Comparison of ENCODE assay signal across 19 cellular contexts in genomic region chr14:55243813-55244212, GRCh38. TPM values are rescaled to one million over a fixed set of nuclear protein-coding genes. Genes with fewer than 3 reads are reported as not detected.
DNase-seq lines count a peak whose midpoint lies in the region; ATAC-seq, FAIRE-seq and TF ChIP-seq lines count a peak whose summit lies in the region.
"Had no signal": no experiment of that assay in that cellular context is flagged by ENCODE, and none has a peak within 500 bp of the region (broad histone marks: within the 10 kb centered on the region; RNA-seq: fewer than 3 reads in every experiment).

No MANE protein-coding gene starts in this region.

- no peak overlapping the region for H3K18ac ChIP-seq in trophoblast cell (ENCODE audit: low read length)

- TF ChIP-seq POLR2A in adrenal gland (IDR thresholded peaks at IDR 0.05) (no peak), upper lobe of left lung (IDR thresholded peaks at IDR 0.05) (no peak)

- H2BK5ac ChIP-seq in trophoblast cell (ENCODE audit: low read depth, low read length, poor library complexity) = no peak overlapping the region

- H3K4me2 ChIP-seq in trophoblast cell (ENCODE audit: low read length) = no peak overlapping the region

- no peak overlapping the region for H3K27ac ChIP-seq in trophoblast cell (ENCODE audit: low read depth, low read length)
- H3K27ac ChIP-seq in adrenal gland = no peak overlapping the region
- no peak overlapping the region for H3K27ac ChIP-seq in upper lobe of left lung
- H3K27ac ChIP-seq: C4-2B had no signal

- intact Hi-C loops in left colon (cut with DNase I, micrococcal nuclease) = no loop called here
- intact Hi-C loops in adrenal gland (cut with DNase I) = loop anchor here in 1 of 2 donors (10.0 kb wide), 1 partner anchor 191 kb away; no protein-coding TSS in a partner anchor

- no peak overlapping the region for H3K14ac ChIP-seq in trophoblast cell (ENCODE audit: low read length)

- no peak for DNase-seq in HTR-8/SVneo (ENCODE audit: insufficient read length, low spot score)
- no peak for DNase-seq in left colon
- DNase-seq in trophoblast cell = no peak
- no peak for DNase-seq in adrenal gland
- DNase-seq in amygdala (lab: John Stamatoyannopoulos, UW) = no peak
- no peak for DNase-seq in upper lobe of left lung
- DNase-seq: Caco-2; CD4-positive, CD25-positive, alpha-beta regulatory T cell; CD8-positive, alpha-beta T cell; DMS153; DND-41; GOT3; HFFc6 had no signal

- peak; percentile 66 for FAIRE-seq in HTR-8/SVneo (lab: Jason Lieb, UNC)
- FAIRE-seq: G401.6, GM12892, H54 had no signal

- no peaks in the 10 kb centered on the region for H3K9me3 ChIP-seq in trophoblast cell (ENCODE audit: insufficient read depth, low read depth, low read length)
- H3K9me3 ChIP-seq in adrenal gland (replicated peaks in 1 of 3) = no peaks in the 10 kb centered on the region
- H3K9me3 ChIP-seq in upper lobe of left lung = no peaks in the 10 kb centered on the region
- H3K9me3 ChIP-seq: Caco-2, HAP-1 had no signal

- H4K12ac ChIP-seq in trophoblast cell (ENCODE audit: low read depth, low read length) = no peak overlapping the region

- no peak for TF ChIP-seq EP300 in upper lobe of left lung (IDR thresholded peaks at IDR 0.05)

- H4K8ac ChIP-seq in trophoblast cell (ENCODE audit: low read depth, low read length) = no peak overlapping the region

- no peak overlapping the region for H3K23ac ChIP-seq in trophoblast cell (ENCODE audit: low read length)

- H3K27me3 ChIP-seq in trophoblast cell (ENCODE audit: insufficient read depth, low read length) (peaks cover 5% of the 10 kb centered on the region), adrenal gland (peaks cover 4% of the 10 kb centered on the region), upper lobe of left lung (no peaks in the 10 kb centered on the region)

- no peak overlapping the region for H3K4me3 ChIP-seq in trophoblast cell (ENCODE audit: low read depth, low read length)
- no peak overlapping the region for H3K4me3 ChIP-seq in adrenal gland
- no peak overlapping the region for H3K4me3 ChIP-seq in upper lobe of left lung
- H3K4me3 ChIP-seq: HAP-1 had no signal

- no peak overlapping the region for H2AFZ ChIP-seq in trophoblast cell (ENCODE audit: insufficient read depth, low read length, poor library complexity)

- H3K79me1 ChIP-seq in trophoblast cell (ENCODE audit: low read length) = no peaks in the 10 kb centered on the region

- H3K4me1 ChIP-seq in trophoblast cell (ENCODE audit: control insufficient read depth in 1 of 2, insufficient read depth in 2 of 2, low read length in 2 of 2) (peaks cover 0 to 4% of the 10 kb centered on the region in 2 experiments), adrenal gland (replicated peaks in 1 of 2) (no peaks in the 10 kb centered on the region), upper lobe of left lung (peaks cover 0 to 3% (median 0%) of the 10 kb centered on the region in 4 donors)
- H3K4me1 ChIP-seq: Caco-2, HAP-1 had no signal

- no peak overlapping the region for H4K91ac ChIP-seq in trophoblast cell (ENCODE audit: low read depth, low read length)

- no peak overlapping the region for H3K4ac ChIP-seq in trophoblast cell (ENCODE audit: low read depth, low read length)

- H3K36me3 ChIP-seq in trophoblast cell (ENCODE audit: control insufficient read depth in 1 of 2, insufficient read depth in 2 of 2, low read length in 2 of 2) (no peaks in the 10 kb centered on the region), adrenal gland (replicated peaks in 1 of 2) (no peaks in the 10 kb centered on the region), upper lobe of left lung (no peaks in the 10 kb centered on the region)
- H3K36me3 ChIP-seq: HAP-1 had no signal

- no peak overlapping the region for H2BK120ac ChIP-seq in trophoblast cell (ENCODE audit: insufficient read depth, low read length, poor library complexity)

- H2AK5ac ChIP-seq in trophoblast cell (ENCODE audit: low read length) = no peak overlapping the region

- WGBS in trophoblast cell (ENCODE audit: extremely low coverage, insufficient coverage, insufficient read length) = no CpG with 5 or more reads among the region's 5 CpGs
- WGBS in adrenal gland, 4 donors = 88 to 92% (median 91%) methylated on average over 5 of the region's 5 CpGs
- 91 to 99% methylated on average over 5 of the region's 5 CpGs for WGBS in upper lobe of left lung, 2 donors

- peak overlapping the region; percentile 56 for H3K9ac ChIP-seq in trophoblast cell (ENCODE audit: low read length)

- H3K79me2 ChIP-seq in trophoblast cell (ENCODE audit: control insufficient read depth, insufficient read depth, low read length, poor library complexity) = no peaks in the 10 kb centered on the region

- TF ChIP-seq CTCF in adrenal gland (IDR thresholded peaks at IDR 0.05) = no peak
- TF ChIP-seq CTCF in upper lobe of left lung (IDR thresholded peaks at IDR 0.05) = no peak

- no peak overlapping the region for H2BK12ac ChIP-seq in trophoblast cell (ENCODE audit: low read length)

- peak; percentile 83 for ATAC-seq in left colon
- ATAC-seq in GM21360 (IDR thresholded peaks at IDR 0.05; ENCODE audit: unreplicated experiment) = no peak
- no peak for ATAC-seq in upper lobe of left lung (ENCODE audit: low FRiP score in 2 of 2)
- ATAC-seq: CD8-positive, alpha-beta T cell had no signal

RNA-seq across cellular contexts. Expression of gene FBXO34, which starts 27.4 kb away (rescaled TPM):
- total RNA-seq in left colon = 10 to 100 TPM; 76.2 to 81.9 TPM
- polyA plus RNA-seq in trophoblast cell (2013) = 11.5 TPM in 2 replicates
- total RNA-seq in adrenal gland = 10 to 100 TPM; 12.7 to 31.0 (median 20.5) TPM
- 10 to 100 TPM in 1 of 3 donors, 1 to 10 TPM in 2; 5.9 to 16.3 (median 6.6) TPM for polyA plus RNA-seq in adrenal gland
- 10 to 100 TPM; 19.9 to 52.1 (median 34.0) TPM for total RNA-seq in upper lobe of left lung

RNA-seq across cellular contexts. Expression of gene DLGAP5, which starts 52.4 kb away (rescaled TPM):
- total RNA-seq in left colon (1 to 10 TPM; 4.0 to 8.1 TPM), adrenal gland (1 to 10 TPM in 3 of 8 donors, under 1 TPM in 4, not detected in 1; 0.35 to 1.6 (median 0.84) TPM), upper lobe of left lung (1 to 10 TPM in 2 of 6 donors, under 1 TPM in 2, not detected in 2; 0.39 to 1.6 (median 0.87) TPM)
- polyA plus RNA-seq in trophoblast cell (2013) = 39.9 and 44.8 TPM in 2 replicates
- 1 to 10 TPM in 1 of 3 donors, under 1 TPM in 1, not detected in 1; 0.03 to 1.5 TPM for polyA plus RNA-seq in adrenal gland
